ENCODE assay signal across 9 cellular contexts in the genomic region with DNA sequence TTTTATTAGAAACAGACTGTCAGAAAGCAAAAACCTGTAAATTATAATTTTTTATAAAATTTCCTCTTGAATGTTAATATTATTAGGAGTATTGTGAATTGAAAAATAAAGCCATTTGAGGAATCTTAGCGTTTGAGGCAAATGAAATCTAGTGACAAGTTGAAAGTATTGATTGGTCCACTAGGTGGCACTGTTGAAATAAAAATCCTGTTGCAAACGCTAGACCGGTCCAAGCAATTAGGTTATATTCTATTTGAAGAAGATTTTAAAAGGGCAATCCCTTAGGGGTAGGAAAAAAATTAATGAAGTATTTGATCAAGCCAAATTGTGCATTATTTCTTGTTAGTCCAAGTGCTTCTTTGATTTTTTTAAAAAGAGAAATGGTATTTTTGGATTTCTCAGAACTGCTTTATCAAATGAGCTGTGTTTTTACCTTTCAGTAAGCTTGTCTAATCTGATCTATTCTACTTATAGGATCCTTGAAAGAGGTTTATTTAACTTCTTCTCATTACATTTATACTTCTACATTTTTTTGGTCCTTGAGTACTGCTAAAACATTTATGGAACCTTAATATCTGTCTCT. TPM values are rescaled to one million over a fixed set of nuclear protein-coding genes. Genes with fewer than 3 reads are reported as not detected.
A peak's percentile ranks its signal among the peaks of the same experiment; 100 is the strongest.
DNase-seq lines count a peak whose midpoint lies in the region; ATAC-seq and TF ChIP-seq lines count a peak whose summit lies in the region.
"Had no signal": no experiment of that assay in that cellular context is flagged by ENCODE, and none has a peak within 500 bp of the region (broad histone marks: within the 10 kb centered on the region; RNA-seq: fewer than 3 reads in every experiment).

No MANE protein-coding gene starts in this region.

- no peaks in the 10 kb centered on the region for H3F3A ChIP-seq in neural cell (ENCODE audit: insufficient read depth, low read length, poor library complexity, severe bottlenecking)

- H3K27ac Mint-ChIP-seq in activated CD4-positive, alpha-beta T cell treated with anti-CD3 and anti-CD28 coated beads, Interleukin-2, amount 10 ng/mL, durations not matched to agents 24 days and 14 days, result no peak overlapping the region
- no peak overlapping the region for H3K27ac Mint-ChIP-seq in activated CD4-positive, alpha-beta memory T cell treated with anti-CD3 and anti-CD28 coated beads, Interleukin-2, amount 10 ng/mL, durations not matched to agents 7 days and 5 days

- WGBS in esophagus squamous epithelium, 2 donors, result 3 to 4% methylated on average over 3 of the region's 3 CpGs

- H3K27ac ChIP-seq in SJCRH30 (no peak overlapping the region), esophagus squamous epithelium (no peak overlapping the region), neural cell (ENCODE audit: low read length) (no peak overlapping the region)
- H3K27ac ChIP-seq: BLaER1 treated with 17β-estradiol and CSF1 and Interleukin-3, amounts not matched to agents 10 nM and 100 nM had no signal

- peak; percentile 76 for DNase-seq in activated CD4-positive, alpha-beta T cell treated with anti-CD3 and anti-CD28 coated beads, Interleukin-2, amount 10 ng/mL, durations not matched to agents 24 days and 14 days
- DNase-seq in activated CD4-positive, alpha-beta T cell treated with anti-CD3 and anti-CD28 coated beads, Interleukin-2, amount 50 U/mL, for 4 hours, result no peak
- peak; percentile 57 for DNase-seq in NCI-H1105 (lab: John Stamatoyannopoulos, UW)
- peak; percentile 19 to 84 for DNase-seq in SJCRH30
- DNase-seq in esophagus squamous epithelium (lab: John Stamatoyannopoulos, UW), result no peak
- no peak for DNase-seq in activated CD4-positive, alpha-beta memory T cell treated with anti-CD3 and anti-CD28 coated beads, Interleukin-2, amount 10 ng/mL, durations not matched to agents 7 days and 5 days

- H3K9me3 ChIP-seq in SJCRH30 (replicated peaks) (no peaks in the 10 kb centered on the region), esophagus squamous epithelium (no peaks in the 10 kb centered on the region), neural cell (ENCODE audit: low read length) (no peaks in the 10 kb centered on the region)
- H3K9me3 ChIP-seq: BLaER1 treated with 17β-estradiol and CSF1 and Interleukin-3, amounts not matched to agents 10 nM and 100 nM had no signal

- POLR2A ChIA-PET in activated CD4-positive, alpha-beta memory T cell treated with anti-CD3 and anti-CD28 coated beads, Interleukin-2, amount 10 ng/mL, durations not matched to agents 7 days and 5 days (lab: Charles Lee), result interaction anchor here (0.6 kb wide), 1 partner anchor 42 kb away, joined by 3 read pairs; no protein-coding TSS in a partner anchor

- no peak overlapping the region for H3K9ac ChIP-seq in neural cell (ENCODE audit: low read length)
- H3K9ac ChIP-seq: BLaER1 treated with 17β-estradiol and CSF1 and Interleukin-3, amounts not matched to agents 10 nM and 100 nM had no signal

- H3K9me3 Mint-ChIP-seq in activated CD4-positive, alpha-beta T cell treated with anti-CD3 and anti-CD28 coated beads, Interleukin-2, amount 10 ng/mL, durations not matched to agents 24 days and 14 days, result no peaks in the 10 kb centered on the region
- no peaks in the 10 kb centered on the region for H3K9me3 Mint-ChIP-seq in activated CD4-positive, alpha-beta memory T cell treated with anti-CD3 and anti-CD28 coated beads, Interleukin-2, amount 10 ng/mL, durations not matched to agents 7 days and 5 days

- no peaks in the 10 kb centered on the region for H4K20me1 ChIP-seq in neural cell (ENCODE audit: insufficient read depth)
- H4K20me1 ChIP-seq: BLaER1 treated with 17β-estradiol and CSF1 and Interleukin-3, amounts not matched to agents 10 nM and 100 nM had no signal

- no peak for TF ChIP-seq POLR2A in esophagus squamous epithelium (IDR thresholded peaks at IDR 0.05)

- H3K4me2 ChIP-seq in neural cell (ENCODE audit: low read length), result no peak overlapping the region
- H3K4me2 ChIP-seq: BLaER1 treated with 17β-estradiol and CSF1 and Interleukin-3, amounts not matched to agents 10 nM and 100 nM had no signal

- H3K4me1 ChIP-seq in SJCRH30 (no peaks in the 10 kb centered on the region), esophagus squamous epithelium (no peaks in the 10 kb centered on the region)
- H3K4me1 ChIP-seq: BLaER1 treated with 17β-estradiol and CSF1 and Interleukin-3, amounts not matched to agents 10 nM and 100 nM had no signal

- peak; percentile 75 for ATAC-seq in GM21529 (IDR thresholded peaks at IDR 0.05; ENCODE audit: unreplicated experiment)

- no peak overlapping the region for H2AFZ ChIP-seq in neural cell (ENCODE audit: low read depth, low read length)

- H3K9me2 ChIP-seq in neural cell (ENCODE audit: insufficient read depth, low read length), result no peaks in the 10 kb centered on the region

- no peaks in the 10 kb centered on the region for H3K4me1 Mint-ChIP-seq in activated CD4-positive, alpha-beta T cell treated with anti-CD3 and anti-CD28 coated beads, Interleukin-2, amount 10 ng/mL, durations not matched to agents 24 days and 14 days
- no peaks in the 10 kb centered on the region for H3K4me1 Mint-ChIP-seq in activated CD4-positive, alpha-beta memory T cell treated with anti-CD3 and anti-CD28 coated beads, Interleukin-2, amount 10 ng/mL, durations not matched to agents 7 days and 5 days

- H3K4me3 ChIP-seq in SJCRH30 (no peak overlapping the region), esophagus squamous epithelium (no peak overlapping the region), neural cell (ENCODE audit: low read length) (no peak overlapping the region)
- H3K4me3 ChIP-seq: BLaER1 treated with 17β-estradiol and CSF1 and Interleukin-3, amounts not matched to agents 10 nM and 100 nM had no signal

- no peak overlapping the region for H3K4me3 Mint-ChIP-seq in activated CD4-positive, alpha-beta T cell treated with anti-CD3 and anti-CD28 coated beads, Interleukin-2, amount 10 ng/mL, durations not matched to agents 24 days and 14 days
- no peak overlapping the region for H3K4me3 Mint-ChIP-seq in activated CD4-positive, alpha-beta memory T cell treated with anti-CD3 and anti-CD28 coated beads, Interleukin-2, amount 10 ng/mL, durations not matched to agents 7 days and 5 days

- H3K27me3 Mint-ChIP-seq in activated CD4-positive, alpha-beta T cell treated with anti-CD3 and anti-CD28 coated beads, Interleukin-2, amount 10 ng/mL, durations not matched to agents 24 days and 14 days, result no peaks in the 10 kb centered on the region
- no peaks in the 10 kb centered on the region for H3K27me3 Mint-ChIP-seq in activated CD4-positive, alpha-beta memory T cell treated with anti-CD3 and anti-CD28 coated beads, Interleukin-2, amount 10 ng/mL, durations not matched to agents 7 days and 5 days

- TF ChIP-seq RAD21 in neural cell (conservative IDR thresholded peaks at IDR 0.05), result peak; percentile 92

- H3K36me3 Mint-ChIP-seq in activated CD4-positive, alpha-beta T cell treated with anti-CD3 and anti-CD28 coated beads, Interleukin-2, amount 10 ng/mL, durations not matched to agents 24 days and 14 days (ENCODE audit: low read depth), result no peaks in the 10 kb centered on the region
- H3K36me3 Mint-ChIP-seq in activated CD4-positive, alpha-beta memory T cell treated with anti-CD3 and anti-CD28 coated beads, Interleukin-2, amount 10 ng/mL, durations not matched to agents 7 days and 5 days (ENCODE audit: low read depth), result no peaks in the 10 kb centered on the region

- H3K36me3 ChIP-seq in SJCRH30 (peaks cover 2% of the 10 kb centered on the region), esophagus squamous epithelium (peaks cover 0 to 9% (median 0%) of the 10 kb centered on the region in 3 donors), neural cell (ENCODE audit: insufficient read depth, low read length) (no peaks in the 10 kb centered on the region)

- intact Hi-C loops in activated CD4-positive, alpha-beta T cell treated with anti-CD3 and anti-CD28 coated beads, Interleukin-2, amount 10 ng/mL, durations not matched to agents 24 days and 14 days (cut with micrococcal nuclease), result loop anchor here (10.0 kb wide), 2 partner anchors 483 to 1403 kb away; a partner anchor contains a TSS
- intact Hi-C loops in esophagus squamous epithelium (cut with DNase I), result no loop called here

- TF ChIP-seq CTCF in esophagus squamous epithelium (IDR thresholded peaks at IDR 0.05) (peak; percentile 40 to 69 (median 64)), neural cell (IDR thresholded peaks at IDR 0.05; ENCODE audit: poor library complexity, severe bottlenecking) (peak; percentile 87)

- H3K79me2 ChIP-seq in neural cell (replicated peaks; ENCODE audit: insufficient read depth, low read length), result no peaks in the 10 kb centered on the region

- CTCF ChIA-PET in activated CD4-positive, alpha-beta memory T cell treated with anti-CD3 and anti-CD28 coated beads, Interleukin-2, amount 10 ng/mL, durations not matched to agents 7 days and 5 days (lab: Charles Lee), result interaction anchor here (0.7 to 2.8 kb wide), 19 partner anchors 10 to 600 kb away, joined by 3 to 18 read pairs (median 4); no protein-coding TSS in a partner anchor

- H3K27me3 ChIP-seq in SJCRH30 (no peaks in the 10 kb centered on the region), esophagus squamous epithelium (no peaks in the 10 kb centered on the region), neural cell (ENCODE audit: insufficient read depth, low read depth, low read length) (no peaks in the 10 kb centered on the region)
- H3K27me3 ChIP-seq: BLaER1 treated with 17β-estradiol and CSF1 and Interleukin-3, amounts not matched to agents 10 nM and 100 nM had no signal

- TF ChIP-seq EP300 in neural cell (conservative IDR thresholded peaks at IDR 0.05; ENCODE audit: poor library complexity, severe bottlenecking), result no peak

TF ChIP-seq in neural cell, 6 proteins besides CTCF, POLR2A, EP300 and RAD21 (continues in another document):
- peak; percentile 90 for TF ChIP-seq SMC3 (conservative IDR thresholded peaks at IDR 0.05; ENCODE audit: poor library complexity)

RNA-seq across cellular contexts. Expression of a gene that starts 57.7 kb away (rescaled TPM):
- 8.9 and 10.2 TPM in 2 replicates for total RNA-seq in activated CD4-positive, alpha-beta T cell treated with anti-CD3 and anti-CD28 coated beads, Interleukin-2, amount 10 ng/mL, durations not matched to agents 24 days and 14 days
- total RNA-seq in SJCRH30 (2014; rRNA removed; shearing (Covaris generic)), result 21.3 and 31.7 TPM in 2 replicates
- 1 to 10 TPM in 3 of 4 donors, under 1 TPM in 1; 0.95 to 7.5 (median 5.7) TPM for total RNA-seq in esophagus squamous epithelium
- polyA plus RNA-seq in neural cell, result 11.0 and 11.7 TPM in 2 replicates
- polyA minus RNA-seq in neural cell, result 12.4 and 15.4 TPM in 2 replicates
- 10 to 100 TPM; 10.5 to 12.6 TPM for total RNA-seq in activated CD4-positive, alpha-beta memory T cell treated with anti-CD3 and anti-CD28 coated beads, Interleukin-2, amount 10 ng/mL, durations not matched to agents 7 days and 5 days

Comparison
In these comparisons a context has a peak if more than half of its experiments do, and no peak if none do; other contexts are left out.
1. DNase-seq: peak in activated CD4-positive, alpha-beta T cell treated with anti-CD3 and anti-CD28 coated beads, Interleukin-2, amount 10 ng/mL, durations not matched to agents 24 days and 14 days (single experiment), NCI-H1105 (single experiment) and SJCRH30 (2 of 2); none in activated CD4-positive, alpha-beta T cell treated with anti-CD3 and anti-CD28 coated beads, Interleukin-2, amount 50 U/mL, for 4 hours (0 of 2), esophagus squamous epithelium (single experiment) and activated CD4-positive, alpha-beta memory T cell treated with anti-CD3 and anti-CD28 coated beads, Interleukin-2, amount 10 ng/mL, durations not matched to agents 7 days and 5 days (single experiment).